ENCODE assay signal across 10 cellular contexts in the genomic region with DNA sequence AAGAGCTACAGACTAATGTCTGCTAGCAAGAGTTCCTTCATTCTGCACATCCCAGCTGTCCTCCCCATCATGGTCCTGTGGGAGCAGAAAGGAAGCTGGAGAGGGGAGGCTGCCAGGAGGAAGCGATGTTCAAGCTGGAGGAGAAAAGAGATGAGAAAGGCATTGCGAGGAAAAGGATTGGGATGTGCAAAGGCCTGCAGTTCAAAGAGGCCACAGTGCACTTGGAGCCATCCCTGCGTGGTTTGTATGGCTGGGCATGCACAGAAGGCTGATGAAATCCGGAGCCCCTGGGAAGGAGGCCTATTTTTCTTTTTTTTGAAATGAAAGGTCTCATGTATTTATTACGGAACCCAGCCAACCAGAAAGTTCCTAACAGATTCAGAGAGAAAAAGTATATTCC. TPM values are rescaled to one million over a fixed set of nuclear protein-coding genes. Genes with fewer than 3 reads are reported as not detected.
DNase-seq lines count a peak whose midpoint lies in the region; ATAC-seq and TF ChIP-seq lines count a peak whose summit lies in the region.
"Had no signal": no experiment of that assay in that cellular context is flagged by ENCODE, and none has a peak within 500 bp of the region (broad histone marks: within the 10 kb centered on the region; RNA-seq: fewer than 3 reads in every experiment).

No MANE protein-coding gene starts in this region.

- no peak for TF ChIP-seq EP300 in sigmoid colon (IDR thresholded peaks at IDR 0.05)

- no peak for TF ChIP-seq CTCF in sigmoid colon (IDR thresholded peaks at IDR 0.05)

- H3K4me3 ChIP-seq in adipocyte (ENCODE audit: low read length): no peak overlapping the region
- no peak overlapping the region for H3K4me3 ChIP-seq in sigmoid colon

- intact Hi-C loops in left cardiac atrium (cut with DNase I) (no loop called here), sigmoid colon (cut with DNase I) (no loop called here)

- peak; percentile 28 for DNase-seq in EH (ENCODE audit: low read depth)
- DNase-seq in adipocyte (ENCODE audit: low read depth): no peak
- peak; percentile 29 for DNase-seq in left cardiac atrium
- DNase-seq in sigmoid colon: peak; percentile 85
- DNase-seq in HCEC 1CT: no peak
- no peak for DNase-seq in LoVo (ENCODE audit: low spot score)
- DNase-seq: activated B cell treated with CpG ODN at 0.5 μM for 24 hours, erythroblast had no signal

- ATAC-seq in left cardiac atrium (peak in 1 of 2 donors; percentile 54), HG03442 (IDR thresholded peaks at IDR 0.05; ENCODE audit: unreplicated experiment) (no peak), GM19397 (IDR thresholded peaks at IDR 0.05; ENCODE audit: unreplicated experiment) (no peak)

- H3K9ac ChIP-seq in adipocyte (ENCODE audit: low read length): peak overlapping the region; percentile 79

- H3K27me3 ChIP-seq in adipocyte (replicated peaks; ENCODE audit: control insufficient read depth, insufficient read depth, low read length) (no peaks in the 10 kb centered on the region), sigmoid colon (no peaks in the 10 kb centered on the region)

- H3K9me3 ChIP-seq in adipocyte (ENCODE audit: control insufficient read depth, low read length): peaks cover 8% of the 10 kb centered on the region
- no peaks in the 10 kb centered on the region for H3K9me3 ChIP-seq in sigmoid colon

- peaks cover 23% of the 10 kb centered on the region for H3K36me3 ChIP-seq in adipocyte (ENCODE audit: control insufficient read depth, insufficient read depth, low read length, severe bottlenecking)
- peaks cover 0 to 27% (median 9%) of the 10 kb centered on the region in 4 donors for H3K36me3 ChIP-seq in sigmoid colon

- H3K27ac ChIP-seq in sigmoid colon: peak overlapping the region; percentile 52 to 100 (median 84)

- H3K4me1 ChIP-seq in adipocyte (ENCODE audit: control insufficient read depth, insufficient read depth, low read length) (peaks cover 80% of the 10 kb centered on the region), sigmoid colon (peaks cover 0 to 71% (median 55%) of the 10 kb centered on the region in 4 donors)

- TF ChIP-seq POLR2A in sigmoid colon (IDR thresholded peaks at IDR 0.05): no peak

- 86 to 89% methylated on average over 5 of the region's 5 CpGs for WGBS in sigmoid colon, 2 donors

RNA-seq across cellular contexts. Expression of gene AMOTL2, which starts 22.8 kb away (rescaled TPM):
- total RNA-seq in left cardiac atrium (10 to 100 TPM; 47.9 to 59.3 TPM), sigmoid colon (100 to 1,000 TPM in 1 of 4 donors, 10 to 100 TPM in 3; 43.5 to 112 (median 47.6) TPM)
- polyA plus RNA-seq in sigmoid colon: 10 to 100 TPM in 1 of 3 donors, 1 to 10 TPM in 2; 1.6 to 13.8 (median 9.9) TPM
- total RNA-seq: activated B cell treated with CpG ODN at 0.5 μM for 24 hours had no signal

Comparison
In these comparisons a context has a peak if more than half of its experiments do, and no peak if none do; other contexts are left out.
1. DNase-seq: peak in EH (single experiment), left cardiac atrium (single experiment) and sigmoid colon (single experiment); none in adipocyte (single experiment), HCEC 1CT (single experiment) and LoVo (single experiment).